In the genomic region with DNA sequence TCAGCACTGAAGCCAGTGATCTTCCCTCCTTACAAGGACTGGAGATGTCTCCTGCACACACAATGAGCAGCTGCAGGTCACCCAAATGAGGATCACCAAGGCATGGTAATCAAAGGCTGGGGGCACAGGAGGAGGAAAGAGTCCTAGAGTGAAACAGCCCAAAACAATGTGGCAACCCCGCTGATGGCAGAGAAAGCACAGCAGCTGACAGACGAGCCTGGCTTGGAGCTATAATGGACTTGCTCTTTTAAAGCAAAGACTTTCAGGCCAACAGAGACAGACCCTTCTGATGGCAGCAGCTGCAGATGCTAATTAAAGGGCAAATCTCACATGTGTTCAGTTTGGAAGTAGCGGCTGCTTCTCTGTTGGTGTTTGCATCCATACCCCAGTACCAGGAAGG, we compare ENCODE assay signal across 33 cellular contexts.
"Had no signal": no experiment of that assay in that cellular context is flagged by ENCODE, and none has a peak within 500 bp of the region (broad histone marks: within the 10 kb centered on the region; RNA-seq: fewer than 3 reads in every experiment).

No MANE protein-coding gene starts in this region.

- H3K9me3 Mint-ChIP-seq: activated naive CD4-positive, alpha-beta T cell treated with anti-CD3 and anti-CD28 coated beads, Interleukin-2, amount 50 U/mL, for 24 hours had no signal

- H3K27ac Mint-ChIP-seq: activated B cell treated with CpG ODN at 0.5 μM for 24 hours; activated CD4-positive, alpha-beta memory T cell treated with anti-CD3 and anti-CD28 coated beads for 36 hours; activated CD8-positive, alpha-beta memory T cell treated with anti-CD3 and anti-CD28 coated beads, Interleukin-2, amount 10 ng/mL, durations not matched to agents 7 days and 5 days; activated CD8-positive, alpha-beta T cell treated with anti-CD3 and anti-CD28 coated beads, Interleukin-2, amount 10 ng/mL, durations not matched to agents 7 days and 5 days; activated naive CD4-positive, alpha-beta T cell treated with anti-CD3 and anti-CD28 coated beads for 36 hours; activated naive CD4-positive, alpha-beta T cell treated with anti-CD3 and anti-CD28 coated beads, Interleukin-2, amount 50 U/mL, for 24 hours; activated naive CD8-positive, alpha-beta T cell treated with anti-CD3 and anti-CD28 coated beads for 36 hours; activated naive CD8-positive, alpha-beta T cell treated with anti-CD3 and anti-CD28 coated beads, Interleukin-2, amount 50 U/mL, for 24 hours; activated T-helper 1 cell treated with anti-CD3 and anti-CD28 coated beads, Interleukin-12 subunit alpha, Interleukin-12 subunit beta, Interleukin-2, Interleukin-4 antibody, amounts not matched to agents 30 ng/mL and 10 ng/mL and 1 ng/mL, durations not matched to agents 14 hours and 24 hours and 36 hours; activated T-helper 2 cell treated with anti-CD3 and anti-CD28 coated beads, Interferon-gamma antibody, Interleukin-2, Interleukin-4, amounts not matched to agents 10 μg/mL and 5 μg/mL and 100 μg/mL, durations not matched to agents 14 hours and 24 hours and 36 hours; T-helper 17 cell; T-helper 2 cell treated with Interferon-gamma antibody and Interleukin-4, amounts not matched to agents 5 μg/mL and 100 μg/mL, for 36 hours had no signal

- DNase-seq: activated B cell treated with CpG ODN at 0.5 μM for 24 hours; activated CD4-positive, alpha-beta memory T cell treated with anti-CD3 and anti-CD28 coated beads for 36 hours; activated CD4-positive, alpha-beta T cell treated with anti-CD3 and anti-CD28 coated beads for 48 hours; activated CD8-positive, alpha-beta memory T cell treated with anti-CD3 and anti-CD28 coated beads, Interleukin-2, amount 10 ng/mL, durations not matched to agents 7 days and 5 days; activated CD8-positive, alpha-beta memory T cell treated with anti-CD3 and anti-CD28 coated beads, Interleukin-2, amount 50 U/mL, for 4 hours; activated CD8-positive, alpha-beta T cell treated with anti-CD3 and anti-CD28 coated beads, Interleukin-2, amount 10 ng/mL, durations not matched to agents 7 days and 5 days; activated effector memory CD4-positive, alpha-beta T cell treated with anti-CD3 and anti-CD28 coated beads, Interleukin-2, amount 50 U/mL, for 16 hours; activated naive CD4-positive, alpha-beta T cell treated with anti-CD3 and anti-CD28 coated beads for 36 hours; activated naive CD8-positive, alpha-beta T cell treated with anti-CD3 and anti-CD28 coated beads for 36 hours; activated naive CD8-positive, alpha-beta T cell treated with anti-CD3 and anti-CD28 coated beads, Interleukin-2, amount 50 U/mL, for 24 hours; activated T-cell treated with anti-CD3 and anti-CD28 coated beads, Interleukin-2, amount 50 U/mL, for 1 hour; activated T-cell treated with anti-CD3 and anti-CD28 coated beads, Interleukin-2, amount 50 U/mL, for 48 hours; adrenal gland; amygdala; aorta; body of pancreas; central memory CD4-positive, alpha-beta T cell; cerebellar nuclear complex; colonic mucosa; effector CD8-positive, alpha-beta T cell; foreskin keratinocyte; head of caudate nucleus; T-helper 1 cell; T-helper 17 cell; T1000; WERI-Rb-1 had no signal

- H3K4me1 Mint-ChIP-seq: activated CD8-positive, alpha-beta memory T cell treated with anti-CD3 and anti-CD28 coated beads, Interleukin-2, amount 10 ng/mL, durations not matched to agents 7 days and 5 days; activated naive CD4-positive, alpha-beta T cell treated with anti-CD3 and anti-CD28 coated beads, Interleukin-2, amount 50 U/mL, for 24 hours; activated naive CD8-positive, alpha-beta T cell treated with anti-CD3 and anti-CD28 coated beads for 36 hours; activated naive CD8-positive, alpha-beta T cell treated with anti-CD3 and anti-CD28 coated beads, Interleukin-2, amount 50 U/mL, for 24 hours; T-helper 17 cell had no signal

- H3K4me1 ChIP-seq: adrenal gland, body of pancreas, breast epithelium, colonic mucosa, foreskin keratinocyte, gastroesophageal sphincter had no signal

- H3K36me3 ChIP-seq: adrenal gland, breast epithelium, cardiac muscle cell, colonic mucosa, gastroesophageal sphincter had no signal

- H3K27me3 Mint-ChIP-seq: activated B cell treated with CpG ODN at 0.5 μM for 24 hours; activated CD4-positive, alpha-beta memory T cell treated with anti-CD3 and anti-CD28 coated beads for 36 hours; activated CD8-positive, alpha-beta memory T cell treated with anti-CD3 and anti-CD28 coated beads, Interleukin-2, amount 10 ng/mL, durations not matched to agents 7 days and 5 days; activated naive CD4-positive, alpha-beta T cell treated with anti-CD3 and anti-CD28 coated beads, Interleukin-2, amount 50 U/mL, for 24 hours; activated naive CD8-positive, alpha-beta T cell treated with anti-CD3 and anti-CD28 coated beads for 36 hours; activated naive CD8-positive, alpha-beta T cell treated with anti-CD3 and anti-CD28 coated beads, Interleukin-2, amount 50 U/mL, for 24 hours; T-helper 17 cell had no signal

- H3K4me3 Mint-ChIP-seq: activated B cell treated with CpG ODN at 0.5 μM for 24 hours; activated CD4-positive, alpha-beta memory T cell treated with anti-CD3 and anti-CD28 coated beads for 36 hours; activated CD8-positive, alpha-beta memory T cell treated with anti-CD3 and anti-CD28 coated beads, Interleukin-2, amount 10 ng/mL, durations not matched to agents 7 days and 5 days; activated CD8-positive, alpha-beta T cell treated with anti-CD3 and anti-CD28 coated beads, Interleukin-2, amount 10 ng/mL, durations not matched to agents 7 days and 5 days; activated naive CD4-positive, alpha-beta T cell treated with anti-CD3 and anti-CD28 coated beads for 36 hours; activated naive CD4-positive, alpha-beta T cell treated with anti-CD3 and anti-CD28 coated beads, Interleukin-2, amount 50 U/mL, for 24 hours; activated naive CD8-positive, alpha-beta T cell treated with anti-CD3 and anti-CD28 coated beads for 36 hours; activated naive CD8-positive, alpha-beta T cell treated with anti-CD3 and anti-CD28 coated beads, Interleukin-2, amount 50 U/mL, for 24 hours; activated T-helper 1 cell treated with anti-CD3 and anti-CD28 coated beads, Interleukin-12 subunit alpha, Interleukin-12 subunit beta, Interleukin-2, Interleukin-4 antibody, amounts not matched to agents 30 ng/mL and 10 ng/mL and 1 ng/mL, durations not matched to agents 14 hours and 24 hours and 36 hours; T-helper 17 cell; T-helper 2 cell treated with Interferon-gamma antibody and Interleukin-4, amounts not matched to agents 5 μg/mL and 100 μg/mL, for 36 hours had no signal

- H3K27ac ChIP-seq: adrenal gland, body of pancreas, breast epithelium, cardiac muscle cell, colonic mucosa, foreskin keratinocyte, gastroesophageal sphincter, WERI-Rb-1 had no signal

- H3K4me3 ChIP-seq: adrenal gland, body of pancreas, breast epithelium, cardiac muscle cell, colonic mucosa, gastroesophageal sphincter had no signal

- H3K27me3 ChIP-seq: adrenal gland, body of pancreas, breast epithelium, cardiac muscle cell, colonic mucosa, foreskin keratinocyte, gastroesophageal sphincter had no signal

- H3K9me3 ChIP-seq: adrenal gland, body of pancreas, breast epithelium, colonic mucosa had no signal
